Comparison of ENCODE assay signal across 8 cellular contexts in genomic region chr16:80824623-80825364, GRCh38. TPM values are rescaled to one million over a fixed set of nuclear protein-coding genes. Genes with fewer than 3 reads are reported as not detected.
DNase-seq lines count a peak whose midpoint lies in the region; ATAC-seq and TF ChIP-seq lines count a peak whose summit lies in the region.

No MANE protein-coding gene starts in this region.

- H3K27me3 Mint-ChIP-seq in neural crest cell (ENCODE audit: low read depth) = peaks cover 23% of the 10 kb centered on the region

- H3K4me1 Mint-ChIP-seq in neural crest cell = no peaks in the 10 kb centered on the region

- H3K27ac Mint-ChIP-seq in neural crest cell (ENCODE audit: unreplicated experiment) = no peak overlapping the region

- no peaks in the 10 kb centered on the region for H3K36me3 Mint-ChIP-seq in neural crest cell (ENCODE audit: low read depth)

- ATAC-seq in HG02938 (IDR thresholded peaks at IDR 0.05; ENCODE audit: unreplicated experiment) (peak; percentile 61), HG02981 (IDR thresholded peaks at IDR 0.05; ENCODE audit: unreplicated experiment) (no peak), GM19035 (IDR thresholded peaks at IDR 0.05; ENCODE audit: unreplicated experiment) (no peak)

- POLR2A ChIA-PET in RWPE1 (lab: Yijun Ruan, JAX; ENCODE audit: low non-redundant PET) = no interaction called here

- H3K9me3 Mint-ChIP-seq in neural crest cell = no peaks in the 10 kb centered on the region

- H3K4me3 Mint-ChIP-seq in neural crest cell = no peak overlapping the region

- H3K27ac ChIP-seq in RWPE1 = no peak overlapping the region

- CTCF ChIA-PET in RWPE1 (lab: Yijun Ruan, JAX) = interaction anchor here (0.6 to 1.0 kb wide), 4 partner anchors 291 to 1632 kb away, joined by 3 to 4 read pairs (median 4); no protein-coding TSS in a partner anchor

- peak; percentile 78 for TF ChIP-seq CTCF in RWPE1 (conservative IDR thresholded peaks at IDR 0.05; ENCODE audit: low read depth)
- peak; percentile 87 for TF ChIP-seq CTCF in neural crest cell (conservative IDR thresholded peaks at IDR 0.05)

- DNase-seq in NCI-H2171 treated with DMSO at 0.1 percent for 48 hours (lab: John Stamatoyannopoulos, UW) = peak; percentile 55
- no peak for DNase-seq in NCI-H2171 (lab: John Stamatoyannopoulos, UW)
- DNase-seq in RWPE1 (ENCODE audit: low spot score) = peak; percentile 42
- peak; percentile 65 for DNase-seq in dedifferentiated amniotic fluid mesenchymal stem cell (ENCODE audit: extremely low spot score)
- DNase-seq in neural crest cell (ENCODE audit: low read depth, low spot score) = peak; percentile 8

RNA-seq across cellular contexts. Expression of gene CDYL2, which starts 20.4 kb away (rescaled TPM):
- 4.5 and 5.2 TPM in 2 replicates for total RNA-seq in neural crest cell
